ENCODE assay signal across 24 cellular contexts in genomic region chr13:25429466-25429865, GRCh38. TPM values are rescaled to one million over a fixed set of nuclear protein-coding genes. Genes with fewer than 3 reads are reported as not detected.
"Had no signal": no experiment of that assay in that cellular context is flagged by ENCODE, and none has a peak within 500 bp of the region (broad histone marks: within the 10 kb centered on the region; RNA-seq: fewer than 3 reads in every experiment).

No MANE protein-coding gene starts in this region.

- H3K36me3 Mint-ChIP-seq: activated naive CD4-positive, alpha-beta T cell treated with anti-CD3 and anti-CD28 coated beads, Interleukin-2, amount 50 U/mL, for 72 hours; neural progenitor cell had no signal

- H3K36me3 ChIP-seq: esophagus squamous epithelium, neural progenitor cell, right lobe of liver, transverse colon had no signal

- DNase-seq: activated CD4-positive, alpha-beta T cell treated with anti-CD3 and anti-CD28 coated beads for 36 hours; activated CD4-positive, CD25-positive, alpha-beta regulatory T cell; activated naive CD4-positive, alpha-beta T cell; activated T-cell treated with anti-CD3 and anti-CD28 coated beads for 4 hours; activated T-cell treated with anti-CD3 and anti-CD28 coated beads, Interleukin-2, amount 50 U/mL, for 72 hours; body of pancreas; dermis blood vessel endothelial cell; effector CD4-positive, alpha-beta T cell; esophagus squamous epithelium; foreskin melanocyte; glutamatergic neuron; left colon; mammary epithelial cell; midbrain; naive thymus-derived CD8-positive, alpha-beta T cell; right lobe of liver; stimulated activated CD4-positive, alpha-beta T cell treated with anti-CD3 and anti-CD28 coated beads, Interleukin-2, amount 100 ng/mL, for 48 hours; stimulated activated naive CD8-positive, alpha-beta T cell treated with anti-CD3 and anti-CD28 coated beads, Interleukin-15, Interleukin-2, amounts not matched to agents 100 U/mL and 50 U/mL, for 24 hours; SW 1271; T-helper 17 cell; testis; transverse colon had no signal

- H3K4me1 ChIP-seq: body of pancreas, esophagus squamous epithelium, neural progenitor cell, right lobe of liver, testis, transverse colon had no signal

- H3K4me1 Mint-ChIP-seq: activated CD4-positive, alpha-beta T cell treated with anti-CD3 and anti-CD28 coated beads for 36 hours; neural progenitor cell had no signal

- H3K9ac ChIP-seq: neural progenitor cell had no signal

- H3K27me3 ChIP-seq: body of pancreas, esophagus squamous epithelium, neural progenitor cell, right lobe of liver, testis, transverse colon had no signal

- H3K9me3 ChIP-seq: body of pancreas, esophagus squamous epithelium, right lobe of liver, testis, transverse colon had no signal

- H3K4me3 ChIP-seq: body of pancreas, esophagus squamous epithelium, neural progenitor cell, right lobe of liver, testis, transverse colon had no signal

- H3K4me2 ChIP-seq: neural progenitor cell had no signal

- H3K27ac Mint-ChIP-seq: activated CD4-positive, alpha-beta T cell treated with anti-CD3 and anti-CD28 coated beads for 36 hours; activated naive CD4-positive, alpha-beta T cell treated with anti-CD3 and anti-CD28 coated beads, Interleukin-2, amount 50 U/mL, for 72 hours; activated T-cell treated with anti-CD3 and anti-CD28 coated beads, Interleukin-2, amount 50 U/mL, for 72 hours; naive thymus-derived CD8-positive, alpha-beta T cell; neural progenitor cell; T-helper 17 cell had no signal

- H3K4me3 Mint-ChIP-seq: activated CD4-positive, alpha-beta T cell treated with anti-CD3 and anti-CD28 coated beads for 36 hours; activated T-cell treated with anti-CD3 and anti-CD28 coated beads, Interleukin-2, amount 50 U/mL, for 72 hours; naive thymus-derived CD8-positive, alpha-beta T cell; neural progenitor cell; T-helper 17 cell had no signal

- H2AFZ ChIP-seq: neural progenitor cell had no signal

- H3K9me3 Mint-ChIP-seq: activated naive CD4-positive, alpha-beta T cell treated with anti-CD3 and anti-CD28 coated beads, Interleukin-2, amount 50 U/mL, for 72 hours; activated T-cell treated with anti-CD3 and anti-CD28 coated beads, Interleukin-2, amount 50 U/mL, for 72 hours had no signal

- ATAC-seq: activated CD4-positive, alpha-beta T cell treated with anti-CD3 and anti-CD28 coated beads for 36 hours; activated naive CD4-positive, alpha-beta T cell treated with anti-CD3 and anti-CD28 coated beads, Interleukin-2, amount 50 U/mL, for 72 hours; activated T-cell treated with anti-CD3 and anti-CD28 coated beads, Interleukin-2, amount 50 U/mL, for 72 hours; body of pancreas; left colon; naive thymus-derived CD8-positive, alpha-beta T cell; right lobe of liver; stimulated activated naive CD8-positive, alpha-beta T cell treated with anti-CD3 and anti-CD28 coated beads, Interleukin-15, Interleukin-2, amounts not matched to agents 100 U/mL and 50 U/mL, for 24 hours; T-helper 17 cell had no signal

- H3K27ac ChIP-seq: body of pancreas, esophagus squamous epithelium, neural progenitor cell, right lobe of liver, testis, transverse colon had no signal

RNA-seq across cellular contexts. Expression of gene ATP8A2, which starts 57.7 kb away (rescaled TPM):
- total RNA-seq: esophagus squamous epithelium, right lobe of liver had no signal
